In genomic region chr13:84927442-84928169, GRCh38 we compare ENCODE assay signal across 29 cellular contexts.
"Had no signal": no experiment of that assay in that cellular context is flagged by ENCODE, and none has a peak within 500 bp of the region (broad histone marks: within the 10 kb centered on the region; RNA-seq: fewer than 3 reads in every experiment).

No MANE protein-coding gene starts in this region.

- H3K79me2 ChIP-seq: hepatocyte had no signal

- ATAC-seq: left cardiac atrium; left lobe of liver; lower lobe of right lung; natural killer cell; right cardiac atrium; stimulated activated memory B cell treated with anti-CD40 and anti-IgM and Interleukin-4, amounts not matched to agents 10 μg/mL and 1 μg/mL and 100 μg/mL, for 72 hours; stimulated activated naive CD8-positive, alpha-beta T cell treated with anti-CD3 and anti-CD28 coated beads, Interleukin-15, amount 100 ng/mL, for 72 hours had no signal

- H3K27me3 Mint-ChIP-seq: naive B cell; stimulated activated memory B cell treated with anti-CD40 and anti-IgM and Interleukin-4, amounts not matched to agents 10 μg/mL and 1 μg/mL and 100 μg/mL, for 72 hours; stimulated activated naive CD8-positive, alpha-beta T cell treated with anti-CD3 and anti-CD28 coated beads, Interleukin-15, amount 100 ng/mL, for 72 hours; type B pancreatic cell had no signal

- H3K9ac ChIP-seq: neural progenitor cell had no signal

- H3K9me3 Mint-ChIP-seq: nephron progenitor cell, neural progenitor cell had no signal

- H3K4me1 ChIP-seq: lower lobe of right lung, neural progenitor cell, prostate gland, sigmoid colon, spleen, tibial nerve, uterus had no signal

- DNase-seq: islet precursor cell; kidney glomerular epithelial cell; left cardiac atrium; lower lobe of right lung; mammary epithelial cell; mesendoderm; naive B cell; natural killer cell; nephron progenitor cell; ovary; retina; right cardiac atrium; sigmoid colon; small intestine; spleen; stimulated activated CD4-positive, alpha-beta T cell treated with anti-CD3 and anti-CD28 coated beads, Interleukin-2, amount 100 ng/mL, for 48 hours; stimulated activated CD4-positive, alpha-beta T cell treated with anti-CD3 and anti-CD28 coated beads, Interleukin-4, amount 100 ng/mL, for 4 hours; stimulated activated CD8-positive, alpha-beta memory T cell treated with anti-CD3 and anti-CD28 coated beads, Interleukin-4, amount 100 ng/mL, for 48 hours; stimulated activated naive CD4-positive, alpha-beta T cell treated with Interleukin-2 at 50 U/mL for 16 hours; stimulated activated naive CD8-positive, alpha-beta T cell treated with anti-CD3 and anti-CD28 coated beads, Interleukin-15, amount 100 ng/mL, for 72 hours; uterus had no signal

- H3K4me3 Mint-ChIP-seq: mesothelial cell of epicardium; natural killer cell; nephron progenitor cell; neural progenitor cell; stimulated activated memory B cell treated with anti-CD40 and anti-IgM and Interleukin-4, amounts not matched to agents 10 μg/mL and 1 μg/mL and 100 μg/mL, for 72 hours; stimulated activated naive CD8-positive, alpha-beta T cell treated with anti-CD3 and anti-CD28 coated beads, Interleukin-15, amount 100 ng/mL, for 72 hours; type B pancreatic cell had no signal

- H3K4me1 Mint-ChIP-seq: naive B cell; natural killer cell; nephron progenitor cell; neural progenitor cell; stimulated activated memory B cell treated with anti-CD40 and anti-IgM and Interleukin-4, amounts not matched to agents 10 μg/mL and 1 μg/mL and 100 μg/mL, for 72 hours; stimulated activated naive CD8-positive, alpha-beta T cell treated with anti-CD3 and anti-CD28 coated beads, Interleukin-15, amount 100 ng/mL, for 72 hours had no signal

- H3K9me3 ChIP-seq: lower lobe of right lung, ovary, prostate gland, tibial nerve, uterus had no signal

- H2AFZ ChIP-seq: hepatocyte, neural progenitor cell had no signal

- H3K36me3 Mint-ChIP-seq: mesothelial cell of epicardium; naive B cell; natural killer cell; neural progenitor cell; stimulated activated memory B cell treated with anti-CD40 and anti-IgM and Interleukin-4, amounts not matched to agents 10 μg/mL and 1 μg/mL and 100 μg/mL, for 72 hours; type B pancreatic cell had no signal

- H3K4me3 ChIP-seq: hepatocyte, lower lobe of right lung, neural progenitor cell, ovary, prostate gland, sigmoid colon, spleen, tibial nerve, uterus had no signal

- H3K27me3 ChIP-seq: hepatocyte, neural progenitor cell, ovary, sigmoid colon, spleen, tibial nerve, uterus had no signal

- H3K27ac Mint-ChIP-seq: mesothelial cell of epicardium; natural killer cell; nephron progenitor cell; neural progenitor cell; stimulated activated memory B cell treated with anti-CD40 and anti-IgM and Interleukin-4, amounts not matched to agents 10 μg/mL and 1 μg/mL and 100 μg/mL, for 72 hours; stimulated activated naive CD8-positive, alpha-beta T cell treated with anti-CD3 and anti-CD28 coated beads, Interleukin-15, amount 100 ng/mL, for 72 hours; type B pancreatic cell had no signal

- H3K4me2 ChIP-seq: hepatocyte, neural progenitor cell had no signal

- H3K36me3 ChIP-seq: lower lobe of right lung, neural progenitor cell, ovary, prostate gland, sigmoid colon, spleen, tibial nerve, uterus had no signal

- H3K27ac ChIP-seq: hepatocyte, lower lobe of right lung, neural progenitor cell, ovary, prostate gland, sigmoid colon, spleen, tibial nerve, uterus had no signal
